Comparison of ENCODE assay signal across 9 cellular contexts in genomic region chr22:44037519-44038370, GRCh38. TPM values are rescaled to one million over a fixed set of nuclear protein-coding genes. Genes with fewer than 3 reads are reported as not detected.
A peak's percentile ranks its signal among the peaks of the same experiment; 100 is the strongest.
DNase-seq lines count a peak whose midpoint lies in the region; ATAC-seq and TF ChIP-seq lines count a peak whose summit lies in the region.
"Had no signal": no experiment of that assay in that cellular context is flagged by ENCODE, and none has a peak within 500 bp of the region (broad histone marks: within the 10 kb centered on the region; RNA-seq: fewer than 3 reads in every experiment).

No MANE protein-coding gene starts in this region.

- DNase-seq in HS-5 (ENCODE audit: low read depth) (peak; percentile 86), astrocyte of the cerebellum (ENCODE audit: low read depth) (peak; percentile 75), islet precursor cell (peak; percentile 77), NCI-H526 treated with DMSO at 0.1 percent for 48 hours (lab: John Stamatoyannopoulos, UW) (no peak), left lobe of liver (ENCODE audit: low spot score) (no peak), NCI-H1092 (lab: John Stamatoyannopoulos, UW) (no peak)
- DNase-seq: activated CD4-positive, alpha-beta memory T cell treated with anti-CD3 and anti-CD28 coated beads for 36 hours had no signal

- 94% methylated on average over 9 of the region's 9 CpGs for WGBS in thymus

- no peaks in the 10 kb centered on the region for H3K9me3 ChIP-seq in thymus (ENCODE audit: control insufficient read depth)

- peak overlapping the region; percentile 58 for H3K27ac ChIP-seq in thymus (ENCODE audit: low read depth)

- in situ Hi-C loops in astrocyte of the cerebellum (cut with HindIII; ENCODE audit: low sequenced_read_pairs): no loop called here

- no peak for ATAC-seq in GM18907 (IDR thresholded peaks at IDR 0.05; ENCODE audit: unreplicated experiment)
- ATAC-seq in left lobe of liver: no peak

- peaks cover 4% of the 10 kb centered on the region for H3K4me1 ChIP-seq in thymus (ENCODE audit: control insufficient read depth, insufficient read depth, low read length)

- H3K4me3 ChIP-seq in astrocyte of the cerebellum (ENCODE audit: low read depth, low read length) (no peak overlapping the region), thymus (ENCODE audit: low read length) (no peak overlapping the region)

- H3K36me3 ChIP-seq in thymus (ENCODE audit: control insufficient read depth, insufficient read depth): no peaks in the 10 kb centered on the region

- H3K27me3 ChIP-seq in thymus (ENCODE audit: control insufficient read depth, insufficient read depth): no peaks in the 10 kb centered on the region

- no peak for TF ChIP-seq CTCF in astrocyte of the cerebellum (IDR thresholded peaks at IDR 0.05; ENCODE audit: low read depth, low read length, missing control alignments)

RNA-seq across cellular contexts. Expression of gene PARVB, which starts 13.6 kb away (rescaled TPM):
- 15.2 TPM for polyA plus RNA-seq in thymus
- 14.3 TPM for total RNA-seq in left lobe of liver

Comparison
In these comparisons a context has a peak if more than half of its experiments do, and no peak if none do; other contexts are left out.
1. DNase-seq: peak in HS-5 (single experiment), astrocyte of the cerebellum (single experiment) and islet precursor cell (single experiment); none in NCI-H526 treated with DMSO at 0.1 percent for 48 hours (single experiment), left lobe of liver (single experiment) and NCI-H1092 (single experiment).